Comparison of ENCODE assay signal across 5 cellular contexts in the genomic region with DNA sequence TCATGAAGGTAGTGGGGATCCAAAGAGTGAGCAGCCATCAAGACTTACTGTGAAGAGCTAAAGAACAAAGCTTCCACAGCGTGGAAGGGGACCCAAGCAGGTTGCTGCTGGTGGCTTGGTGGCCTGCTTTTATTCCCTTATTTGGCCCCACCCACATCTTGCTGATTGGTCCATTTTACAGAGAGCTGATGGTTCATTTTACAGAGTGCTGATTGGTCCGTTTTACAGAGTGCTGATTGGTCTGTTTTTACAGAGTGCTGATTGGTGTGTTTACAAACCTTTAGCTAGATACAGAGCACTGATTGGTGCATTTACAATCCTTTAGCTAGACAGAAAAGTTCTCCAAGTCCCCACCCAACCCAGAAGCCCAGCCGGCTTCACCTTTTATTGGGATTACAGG. TPM values are rescaled to one million over a fixed set of nuclear protein-coding genes. Genes with fewer than 3 reads are reported as not detected.
DNase-seq lines count a peak whose midpoint lies in the region; ATAC-seq, FAIRE-seq and TF ChIP-seq lines count a peak whose summit lies in the region.
"Not testable (repeated sequence)": the region's sequence is repeated elsewhere in the genome, so short reads cannot be mapped to it uniquely, and the experiment has no call there.

No MANE protein-coding gene starts in this region.

- H3K4me1 ChIP-seq in A549: peaks cover 21% of the 10 kb centered on the region
- not testable (repeated sequence) for H3K4me1 ChIP-seq in K562 (replicated peaks in 1 of 2; ENCODE audit: control insufficient read depth in 2 of 2, insufficient read depth in 2 of 2, low read length in 2 of 2); HepG2 (ENCODE audit: insufficient read depth, low read length)

- not testable (repeated sequence) for TF ChIP-seq EP300 in A549 (IDR thresholded peaks at IDR 0.05); K562 (IDR thresholded peaks at IDR 0.05; ENCODE audit: low read length); HepG2 (IDR thresholded peaks at IDR 0.05; ENCODE audit: low read depth in 2 of 2, low read length in 2 of 2); HepG2 (CRISPR knock-in tag; IDR thresholded peaks at IDR 0.05; ENCODE audit: borderline replicate concordance)

- ATAC-seq in A549, WTC11, K562, HepG2: not testable (repeated sequence)

- DNase-seq in A549 (ENCODE audit: low read depth in 1 of 2, low spot score in 1 of 2); WTC11 (ENCODE audit: low spot score); K562 (ENCODE audit: extremely low read depth in 1 of 4, low spot score in 3 of 4); epithelial cell of prostate (ENCODE audit: low read depth, low spot score); HepG2 (ENCODE audit: low spot score): not testable (repeated sequence)

- TF ChIP-seq CTCF in A549 (IDR thresholded peaks at IDR 0.05); WTC11 (IDR thresholded peaks at IDR 0.05); K562 (IDR thresholded peaks at IDR 0.05 in 2 of 3, conservative IDR thresholded peaks at IDR 0.05 in 1 of 3; ENCODE audit: insufficient read depth in 2 of 3, low read depth in 1 of 3, low read length in 3 of 3); HepG2 (CRISPR knock-in tag; IDR thresholded peaks at IDR 0.05): not testable (repeated sequence)

- not testable (repeated sequence) for H3K27me3 Mint-ChIP-seq in WTC11 (ENCODE audit: low read depth)

- in situ Hi-C loops in K562 (cut with MboI); HepG2 (cut with HindIII; ENCODE audit: extremely low pct_ligation_motif_present, low pct_unique_long_range_greater_than_20kb): not testable (repeated sequence)

- WGBS in A549 (ENCODE audit: missing lambda C conversion rate): 97% methylated on average over 3 of the region's 3 CpGs
- WGBS in K562 (ENCODE audit: insufficient coverage, low coverage, missing lambda C conversion rate): 100% methylated on average over 3 of the region's 3 CpGs
- 96% methylated on average over 3 of the region's 3 CpGs for WGBS in HepG2 (ENCODE audit: low lambda C conversion rate)

- not testable (repeated sequence) for H3K4me3 ChIP-seq in A549; K562; HepG2 (replicated peaks in 1 of 3; ENCODE audit: insufficient read depth in 1 of 3, low read depth in 2 of 3, low read length in 3 of 3)

- peaks cover 42% of the 10 kb centered on the region for H3K36me3 ChIP-seq in K562 (ENCODE audit: control insufficient read depth, insufficient read depth, low read length)
- not testable (repeated sequence) for H3K36me3 ChIP-seq in HepG2 (replicated peaks in 1 of 2; ENCODE audit: control insufficient read depth in 1 of 2, insufficient read depth in 2 of 2, low read length in 2 of 2)

- not testable (repeated sequence) for H3K9me3 ChIP-seq in A549; K562 (replicated peaks; ENCODE audit: control insufficient read depth, insufficient read depth, low read depth, low read length); HepG2 (ENCODE audit: low read length)

- TF ChIP-seq POLR2A in A549 (IDR thresholded peaks at IDR 0.05; ENCODE audit: low read length); K562 (conservative IDR thresholded peaks at IDR 0.05); HepG2 (IDR thresholded peaks at IDR 0.05; ENCODE audit: insufficient read depth in 1 of 2, low read depth in 2 of 2, low read length in 2 of 2): not testable (repeated sequence)

- not testable (repeated sequence) for H3K27ac ChIP-seq in A549; K562 (ENCODE audit: extremely low read depth, low read depth, low read length); HepG2 (ENCODE audit: extremely low read length, insufficient read depth, low read length)
- H3K27ac ChIP-seq in epithelial cell of prostate: peak overlapping the region; percentile 72

- BruUV-seq in K562 (replicated peaks; lab: Mats Ljungman, UMichigan); HepG2 (replicated peaks; lab: Mats Ljungman, UMichigan): not testable (repeated sequence)

- not testable (repeated sequence) for H3K9me1 ChIP-seq in K562 (ENCODE audit: control insufficient read depth, insufficient read depth, low read length)

- FAIRE-seq in A549 (lab: Jason Lieb, UNC); K562 (lab: Jason Lieb, UNC); HepG2 (lab: Jason Lieb, UNC): not testable (repeated sequence)

- intact Hi-C loops in K562 (cut with micrococcal nuclease); HepG2 (cut with micrococcal nuclease; ENCODE audit: unreplicated experiment): not testable (repeated sequence)

- not testable (repeated sequence) for TF ChIP-seq RAD21 in A549 (conservative IDR thresholded peaks at IDR 0.05 in 1 of 2, IDR thresholded peaks at IDR 0.05 in 1 of 2); K562 (CRISPR knock-in tag; conservative IDR thresholded peaks at IDR 0.05 in 1 of 2, IDR thresholded peaks at IDR 0.05 in 1 of 2); HepG2 (CRISPR knock-in tag; IDR thresholded peaks at IDR 0.05)

- peaks cover 30% of the 10 kb centered on the region for H3K36me3 Mint-ChIP-seq in WTC11

- H4K20me1 ChIP-seq in K562 (replicated peaks; ENCODE audit: control insufficient read depth, insufficient read depth, low read length); HepG2 (ENCODE audit: insufficient read depth, low read length): not testable (repeated sequence)

- H3K4me1 Mint-ChIP-seq in WTC11: not testable (repeated sequence)

- CTCF ChIA-PET in A549 (lab: Yijun Ruan, JAX): interaction anchor here (1.2 to 3.6 kb wide), 2 partner anchors 51 to 86 kb away, joined by 3 to 14 read pairs; no protein-coding TSS in a partner anchor
- CTCF ChIA-PET in WTC11 (lab: Charles Lee); K562 (lab: Yijun Ruan, JAX; ENCODE audit: low intra/inter-chr PET ratio); HepG2 (lab: Yijun Ruan, JAX; ENCODE audit: low intra/inter-chr PET ratio, low total read pairs): not testable (repeated sequence)

- H3K9me3 Mint-ChIP-seq in WTC11: not testable (repeated sequence)

- H3K4me2 ChIP-seq in A549; K562 (ENCODE audit: insufficient read depth, low read length); HepG2 (ENCODE audit: low read depth, low read length): not testable (repeated sequence)

- not testable (repeated sequence) for H2AFZ ChIP-seq in K562 (ENCODE audit: low read depth, low read length); HepG2 (ENCODE audit: low read length)

- not testable (repeated sequence) for H3K27ac Mint-ChIP-seq in WTC11

- H3K9ac ChIP-seq in K562 (ENCODE audit: insufficient read depth in 1 of 2, low read depth in 2 of 2, low read length in 2 of 2); HepG2 (ENCODE audit: insufficient read depth, low read depth, low read length): not testable (repeated sequence)

- H3K79me2 ChIP-seq in K562 (ENCODE audit: control insufficient read depth, insufficient read depth, low read length); HepG2 (ENCODE audit: insufficient read depth, low read length): not testable (repeated sequence)

- not testable (repeated sequence) for H3K27me3 ChIP-seq in K562 (ENCODE audit: control insufficient read depth in 2 of 2, insufficient read depth in 2 of 2, low read length in 2 of 2); HepG2 (ENCODE audit: control insufficient read depth in 1 of 2, insufficient read depth in 2 of 2, low read length in 2 of 2)

- POLR2A ChIA-PET in A549 (lab: Yijun Ruan, JAX); WTC11 (lab: Charles Lee): not testable (repeated sequence)
- POLR2A ChIA-PET in K562 (lab: Yijun Ruan, JAX): interaction anchor here (0.6 to 1.4 kb wide), 2 partner anchors 8 to 770 kb away, joined by 3 to 5 read pairs; no protein-coding TSS in a partner anchor
- POLR2A ChIA-PET in HepG2 (lab: Yijun Ruan, JAX): interaction anchor here (0.6 to 1.0 kb wide), 2 partner anchors 8 to 15 kb away, joined by 3 read pairs; no protein-coding TSS in a partner anchor

- H3K4me3 Mint-ChIP-seq in WTC11: not testable (repeated sequence)

RNA-seq across cellular contexts. Expression of gene GINS3, which starts 9.0 kb away (rescaled TPM):
- polyA plus RNA-seq in A549 (2011; rRNA removed) (21.0 and 22.3 TPM in 2 replicates), A549 (2017; fragmentation: RNase III; extraction: RNeasy Plus Mini Kit Qiagen cat#74134 plus additional on column Dnase treatment) (17.6 to 21.3 TPM (median 19.7 TPM) in 3 replicates), K562 (2011; rRNA removed) (18.6 and 24.6 TPM in 2 replicates), K562 (2014; fragmentation: Illumina TruSeq; extraction: Trizol) (27.7 and 31.9 TPM in 2 replicates), K562 (2014; fragmentation: Nextera tagmentation; extraction: Ambion mirVana) (10 to 100 TPM; 25.4 to 28.1 TPM), K562 (2014; rRNA removed) (17.8 and 20.6 TPM in 2 replicates), HepG2 (2011; rRNA removed) (5.4 and 6.5 TPM in 2 replicates)
- polyA plus RNA-seq in A549 (2012; cell fraction: cytosol; rRNA removed): 15.9 and 18.5 TPM in 2 replicates
- polyA plus RNA-seq in A549 (2012; cell fraction: nucleus; rRNA removed): 10.8 and 12.8 TPM in 2 replicates
- 14.5 and 14.6 TPM in 2 replicates for polyA minus RNA-seq in A549 (2011; rRNA and poly(A)+ RNA removed)
- total RNA-seq in WTC11 (2021) (7.3 to 11.6 TPM (median 9.8 TPM) in 3 replicates), K562 (2014; rRNA removed) (18.1 and 18.3 TPM in 2 replicates), K562 (2014; rRNA removed; fragmentation: Illumina TruSeq; extraction: Trizol) (24.9 and 25.7 TPM in 2 replicates), K562 (2015; rRNA removed; fragmentation: Illumina TruSeq; extraction: Trizol) (26.7 and 27.0 TPM in 2 replicates), K562 (2021) (17.8 and 22.5 TPM in 2 replicates), HepG2 (2016; rRNA removed; fragmentation: Illumina TruSeq; extraction: Trizol) (19.3 and 28.4 TPM in 2 replicates)
- total RNA-seq in K562 (2011; cell fraction: chromatin; rRNA removed; ENCODE audit: low replicate concordance): 14.3 and 15.6 TPM in 2 replicates
- total RNA-seq in K562 (2011; cell fraction: nucleolus; rRNA removed): 9.3 and 11.7 TPM in 2 replicates
- 13.7 and 18.9 TPM in 2 replicates for total RNA-seq in K562 (2011; cell fraction: nucleoplasm; rRNA removed)
- polyA plus RNA-seq in K562 (2011; cell fraction: cytosol; rRNA removed): 14.0 and 17.9 TPM in 2 replicates
- polyA plus RNA-seq in K562 (2011; cell fraction: nucleus; rRNA removed): 13.6 and 15.6 TPM in 2 replicates
- 15.0 and 17.9 TPM in 2 replicates for polyA plus RNA-seq in K562 (2012)
- 14.8 and 17.0 TPM in 2 replicates for polyA minus RNA-seq in K562 (2011; rRNA and poly(A)+ RNA removed)
- 6.7 and 9.9 TPM in 2 replicates for polyA minus RNA-seq in K562 (2011; cell fraction: cytosol; rRNA and poly(A)+ RNA removed)
- 6.3 and 6.7 TPM in 2 replicates for polyA minus RNA-seq in K562 (2011; cell fraction: nucleus; rRNA and poly(A)+ RNA removed)
- total RNA-seq in HepG2 (2016; cell fraction: cytosol; rRNA removed; fragmentation: Illumina TruSeq; extraction: Trizol; ENCODE audit: low read depth): 4.4 and 4.7 TPM in 2 replicates
- total RNA-seq in HepG2 (2016; cell fraction: insoluble cytoplasmic fraction; rRNA removed; fragmentation: Illumina TruSeq; extraction: Trizol): 20.6 and 28.8 TPM in 2 replicates
- total RNA-seq in HepG2 (2016; cell fraction: membrane; rRNA removed; fragmentation: Illumina TruSeq; extraction: Trizol): 12.4 TPM in 2 replicates
- total RNA-seq in HepG2 (2016; cell fraction: nucleus; rRNA removed; fragmentation: Illumina TruSeq; extraction: Trizol): 10.8 and 11.4 TPM in 2 replicates
- polyA plus RNA-seq in HepG2 (2011; cell fraction: cytosol; rRNA removed): 4.5 and 4.8 TPM in 2 replicates
- polyA plus RNA-seq in HepG2 (2011; cell fraction: nucleus; rRNA removed): 2.4 and 3.0 TPM in 2 replicates
- polyA plus RNA-seq in HepG2 (2012): 2.6 and 4.9 TPM in 2 replicates
- 2.3 and 2.7 TPM in 2 replicates for polyA plus RNA-seq in HepG2 (2016; cell fraction: cytosol; fragmentation: Illumina TruSeq; extraction: Trizol; ENCODE audit: low read depth)
- 32.3 and 33.0 TPM in 2 replicates for polyA plus RNA-seq in HepG2 (2016; cell fraction: insoluble cytoplasmic fraction; fragmentation: Illumina TruSeq; extraction: Trizol; ENCODE audit: low read depth)
- polyA plus RNA-seq in HepG2 (2016; cell fraction: membrane; fragmentation: Illumina TruSeq; extraction: Trizol; ENCODE audit: low read depth): 5.0 and 6.1 TPM in 2 replicates
- polyA plus RNA-seq in HepG2 (2016; cell fraction: nucleus; fragmentation: Illumina TruSeq; extraction: Trizol; ENCODE audit: insufficient read depth, low read depth): 13.6 and 14.2 TPM in 2 replicates
- polyA minus RNA-seq in HepG2 (2011; rRNA and poly(A)+ RNA removed; ENCODE audit: low replicate concordance): 6.5 and 30.3 TPM in 2 replicates
- polyA minus RNA-seq in HepG2 (2011; cell fraction: cytosol; rRNA and poly(A)+ RNA removed): 2.4 and 3.4 TPM in 2 replicates
- 3.1 and 3.5 TPM in 2 replicates for polyA minus RNA-seq in HepG2 (2011; cell fraction: nucleus; rRNA and poly(A)+ RNA removed)
